Comparison of ENCODE assay signal across 8 cellular contexts in genomic region chr10:71850745-71851629, GRCh38. TPM values are rescaled to one million over a fixed set of nuclear protein-coding genes. Genes with fewer than 3 reads are reported as not detected.
DNase-seq lines count a peak whose midpoint lies in the region; ATAC-seq and TF ChIP-seq lines count a peak whose summit lies in the region.

PSAP (minus strand) TSS chr10:71851251; CDS start chr10:71851221, 30 bp downstream.

- intact Hi-C loops in Calu3 (cut with micrococcal nuclease; ENCODE audit: unreplicated experiment) = loop anchor here (2.0 to 5.0 kb wide), 2 partner anchors 36 to 60 kb away; no protein-coding TSS in a partner anchor

- peak; percentile 100 for DNase-seq in Calu3
- DNase-seq in activated CD8-positive, alpha-beta memory T cell treated with anti-CD3 and anti-CD28 coated beads, Interleukin-2, amount 50 U/mL, for 4 hours = peak; percentile 98
- DNase-seq in mesenteric fat pad (ENCODE audit: low spot score) = peak; percentile 99
- DNase-seq in stimulated activated CD8-positive, alpha-beta memory T cell treated with anti-CD3 and anti-CD28 coated beads, Interleukin-15, amount 100 ng/mL, for 24 hours (ENCODE audit: low read depth) = peak; percentile 94

- 4% methylated on average over 56 of the region's 56 CpGs for WGBS in HUES64

- H3K4me3 ChIP-seq in HUES64 (ENCODE audit: low read length) = peak within 1 kb of the TSS; percentile 94
- H3K4me3 ChIP-seq in OCI-LY1 (ENCODE audit: low read depth, low read length, poor library complexity, severe bottlenecking) = peak within 1 kb of the TSS; percentile 94

- no TSS peak for BruUV-seq in Calu3 (replicated peaks; lab: Mats Ljungman, UMichigan)

- H3K4me1 ChIP-seq in HUES64 (ENCODE audit: insufficient read depth, low read length) (peaks cover 17% of the 10 kb centered on the region), OCI-LY1 (ENCODE audit: insufficient read depth, low read length, severe bottlenecking) (peaks cover 46% of the 10 kb centered on the region)

- H3K9ac ChIP-seq in HUES64 (ENCODE audit: low read depth, low read length) (peak within 1 kb of the TSS; percentile 90), OCI-LY1 (ENCODE audit: low read length) (peak within 1 kb of the TSS; percentile 92)

- H3K36me3 ChIP-seq in HUES64 (ENCODE audit: insufficient read depth, low read length) (no peaks in the 10 kb centered on the region), OCI-LY1 (ENCODE audit: insufficient read depth, low read length) (0 out of 2 replicates have a peak, but pooled peaks cover 3% of the 10 kb centered on the region)

- in situ Hi-C loops in endometrial microvascular endothelial cells (cut with HindIII; ENCODE audit: inconsistent ontology term, low pct_unique_long_range_greater_than_20kb, low sequenced_read_pairs) = no loop called here

- H3K9me3 ChIP-seq in HUES64 (ENCODE audit: insufficient read depth, low read depth, low read length) (no peaks in the 10 kb centered on the region), OCI-LY1 (ENCODE audit: low read length) (no peaks in the 10 kb centered on the region)

- peak within 1 kb of the TSS; percentile 83 for H3K27ac Mint-ChIP-seq in Calu3 (ENCODE audit: unreplicated experiment)

- peaks cover 34% of the 10 kb centered on the region for H3K36me3 Mint-ChIP-seq in Calu3 (ENCODE audit: insufficient read depth, unreplicated experiment)

- ATAC-seq in GM21447 (IDR thresholded peaks at IDR 0.05; ENCODE audit: unreplicated experiment) = peak; percentile 90

- no peaks in the 10 kb centered on the region for H3K27me3 ChIP-seq in HUES64 (ENCODE audit: insufficient read depth, low read length)
- no peaks in the 10 kb centered on the region for H3K27me3 ChIP-seq in OCI-LY1 (ENCODE audit: insufficient read depth, low read length)

- H3K4me2 ChIP-seq in OCI-LY1 (ENCODE audit: low read length) = peak within 1 kb of the TSS; percentile 84

- CTCF ChIA-PET in Calu3 (lab: Charles Lee) = interaction anchor here (0.5 to 1.5 kb wide), 10 partner anchors 10 to 537 kb away, joined by 3 to 15 read pairs (median 6); no protein-coding TSS in a partner anchor

- H3K9me2 ChIP-seq in OCI-LY1 (ENCODE audit: low read depth, low read length) = no peaks in the 10 kb centered on the region

- no peaks in the 10 kb centered on the region for H4K20me1 ChIP-seq in OCI-LY1 (ENCODE audit: insufficient read depth, low read length)

- peaks cover 47% of the 10 kb centered on the region for H3K4me1 Mint-ChIP-seq in Calu3 (ENCODE audit: low read depth, unreplicated experiment)

- H3K79me2 ChIP-seq in OCI-LY1 (ENCODE audit: insufficient read depth, low read length) = peaks cover 48% of the 10 kb centered on the region

- no peaks in the 10 kb centered on the region for H3F3A ChIP-seq in OCI-LY1 (ENCODE audit: insufficient read depth, low read length)

- no peaks in the 10 kb centered on the region for H3K27me3 Mint-ChIP-seq in Calu3 (ENCODE audit: unreplicated experiment)

- H3K27ac ChIP-seq in HUES64 (ENCODE audit: low read depth, low read length) (peak within 1 kb of the TSS; percentile 95), OCI-LY1 (ENCODE audit: low read depth, low read length, poor library complexity, severe bottlenecking) (peak within 1 kb of the TSS; percentile 18)

- peak within 1 kb of the TSS; percentile 90 for H3K4me3 Mint-ChIP-seq in Calu3 (ENCODE audit: low read depth, unreplicated experiment)

- H2AFZ ChIP-seq in OCI-LY1 (ENCODE audit: low read length) = no peak within 1 kb of the TSS

- TF ChIP-seq CTCF in Calu3 (IDR thresholded peaks at IDR 0.05; ENCODE audit: unreplicated experiment) (no peak), OCI-LY1 (IDR thresholded peaks at IDR 0.05; ENCODE audit: low read length) (0 out of 2 replicates have a peak, but pooled peaks have one; percentile 12)

- H3K9me3 Mint-ChIP-seq in Calu3 (ENCODE audit: low read depth, unreplicated experiment) = no peaks in the 10 kb centered on the region

RNA-seq across cellular contexts. Expression of gene PSAP, which starts in this region (rescaled TPM):
- total RNA-seq in Calu3 (2022) (840 and 1,050 TPM in 2 replicates), endometrial microvascular endothelial cells (ENCODE audit: inconsistent ontology term) (727 TPM), mesenteric fat pad (1,414 TPM)
- 272 TPM for polyA plus RNA-seq in HUES64 (2013, experiment 1 of 2)
- polyA plus RNA-seq in HUES64 (2013, experiment 2 of 2) = 294 TPM

Comparison
In these comparisons a context has a peak if more than half of its experiments do, and no peak if none do; other contexts are left out.
1. Peak in every context shown above with its lines: DNase-seq, ATAC-seq, H3K4me3 ChIP-seq and H3K27ac ChIP-seq.